7 cellular contexts compared by ENCODE assay signal in the genomic region with DNA sequence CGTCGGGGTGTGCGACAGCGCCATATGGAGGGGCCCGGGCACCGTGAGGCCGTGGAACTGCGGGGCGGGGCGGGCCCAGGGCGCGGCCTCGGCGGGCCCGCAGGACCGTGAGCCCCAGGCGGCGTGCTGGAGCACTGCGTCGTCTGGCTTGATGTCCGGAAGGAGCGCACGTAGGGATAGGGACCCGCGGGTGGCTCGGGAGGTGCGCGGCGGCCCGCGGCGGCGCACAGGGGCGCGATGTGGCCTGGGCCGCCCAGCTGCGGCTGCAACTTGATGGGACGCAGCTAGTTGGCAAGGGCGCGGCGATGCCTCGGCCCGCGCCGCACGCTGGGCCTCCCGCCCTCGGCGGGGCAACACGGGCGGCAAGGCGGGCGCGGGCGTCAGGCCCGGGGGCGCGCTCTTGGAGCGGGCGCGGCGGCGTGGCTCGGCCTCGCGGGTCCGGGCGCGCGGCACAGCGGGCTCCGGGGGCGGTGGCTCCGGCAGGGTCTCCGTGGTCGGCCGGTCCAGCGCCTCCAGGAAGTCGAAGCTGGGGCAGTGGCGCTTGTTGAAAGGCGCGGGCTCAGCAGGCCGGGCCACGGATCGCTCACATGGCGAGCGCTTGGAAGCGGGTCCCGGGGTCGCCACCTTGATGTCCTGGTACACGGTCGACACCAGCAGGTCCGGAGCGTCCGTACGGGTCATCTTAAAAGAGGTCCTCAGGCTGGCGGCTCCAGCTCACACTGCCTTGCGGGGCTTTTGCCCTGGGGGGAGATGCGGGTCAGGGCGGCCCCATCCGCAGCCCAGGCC.
A peak's percentile ranks its signal among the peaks of the same experiment; 100 is the strongest.
DNase-seq lines count a peak whose midpoint lies in the region; ATAC-seq, FAIRE-seq and TF ChIP-seq lines count a peak whose summit lies in the region.
"Not testable (repeated sequence)": the region's sequence is repeated elsewhere in the genome, so short reads cannot be mapped to it uniquely, and the experiment has no call there.

No MANE protein-coding gene starts in this region.

- not testable (repeated sequence) for H3K27ac ChIP-seq in right cardiac atrium (ENCODE audit: low read length); kidney (ENCODE audit: low read depth in 2 of 2, low read length in 2 of 2)

- H3K4me1 ChIP-seq in right cardiac atrium (ENCODE audit: control insufficient read depth, insufficient read depth, low read length); kidney (ENCODE audit: control insufficient read depth in 1 of 2, insufficient read depth in 1 of 2, low read depth in 1 of 2, low read length in 2 of 2): not testable (repeated sequence)

- not testable (repeated sequence) for H3K4me3 ChIP-seq in H7 (ENCODE audit: insufficient read depth, low read depth, low read length); right cardiac atrium (ENCODE audit: low read length); kidney (ENCODE audit: low read length in 2 of 2)

- WGBS in right cardiac atrium = 13% methylated on average over 101 of the region's 101 CpGs

- peak; percentile 32 for ATAC-seq in WTC11
- ATAC-seq in right cardiac atrium = not testable (repeated sequence)

- H3K36me3 ChIP-seq in H7 (replicated peaks; ENCODE audit: control insufficient read depth, insufficient read depth, low read length); kidney (ENCODE audit: control insufficient read depth in 1 of 2, insufficient read depth in 2 of 2, low read length in 2 of 2): not testable (repeated sequence)

- not testable (repeated sequence) for H3K27ac Mint-ChIP-seq in WTC11; chondrocyte (ENCODE audit: unreplicated experiment)

- CTCF ChIA-PET in WTC11 (lab: Charles Lee) = interaction anchor here (1.6 to 1.8 kb wide), 2 partner anchors 28 to 157 kb away, joined by 6 to 10 read pairs; no protein-coding TSS in a partner anchor

- not testable (repeated sequence) for FAIRE-seq in kidney (lab: Jason Lieb, UNC)

- POLR2A ChIA-PET in WTC11 (lab: Charles Lee) = not testable (repeated sequence)

- H3K9me3 ChIP-seq in right cardiac atrium (ENCODE audit: control insufficient read depth, low read length); kidney (ENCODE audit: control insufficient read depth in 1 of 2, low read length in 2 of 2): not testable (repeated sequence)

- not testable (repeated sequence) for H3K36me3 Mint-ChIP-seq in WTC11; chondrocyte (ENCODE audit: low read depth)

- DNase-seq in AG20443 (ENCODE audit: low spot score) = peak; percentile 4
- peak; percentile 22 for DNase-seq in H7
- peak; percentile 48 for DNase-seq in WTC11 (ENCODE audit: low spot score)
- DNase-seq in chondrocyte (ENCODE audit: low spot score) = peak; percentile 94
- peak in 2 of 3 donors; percentile 23 to 27 for DNase-seq in right cardiac atrium
- peak; percentile 67 for DNase-seq in kidney
- peak; percentile 51 for DNase-seq in retina

- not testable (repeated sequence) for H3K9me3 Mint-ChIP-seq in WTC11; chondrocyte (ENCODE audit: low read depth)

- not testable (repeated sequence) for H3K4me1 Mint-ChIP-seq in WTC11; chondrocyte (ENCODE audit: low read depth)

- not testable (repeated sequence) for H3K9ac ChIP-seq in kidney (ENCODE audit: low read length in 2 of 2)

- intact Hi-C loops in right cardiac atrium (cut with DNase I); kidney (cut with DNase I): not testable (repeated sequence)

- not testable (repeated sequence) for H3K27me3 ChIP-seq in H7 (ENCODE audit: control insufficient read depth, insufficient read depth, low read length); right cardiac atrium (ENCODE audit: control insufficient read depth, insufficient read depth)

- not testable (repeated sequence) for TF ChIP-seq CTCF in WTC11 (IDR thresholded peaks at IDR 0.05); chondrocyte (IDR thresholded peaks at IDR 0.05); kidney (IDR thresholded peaks at IDR 0.05; ENCODE audit: borderline replicate concordance, extremely low read depth, insufficient read depth)

- H3K4me3 Mint-ChIP-seq in WTC11 = peak overlapping the region; percentile 16; the same call in 1 of the 2 replicates
- not testable (repeated sequence) for H3K4me3 Mint-ChIP-seq in chondrocyte (ENCODE audit: unreplicated experiment)

- H3K27me3 Mint-ChIP-seq in WTC11 (ENCODE audit: low read depth) = peaks cover 21% of the 10 kb centered on the region
- H3K27me3 Mint-ChIP-seq in chondrocyte (ENCODE audit: low read depth) = not testable (repeated sequence)

Comparison
In these comparisons a context has a peak if more than half of its experiments do, and no peak if none do; other contexts are left out.
1. DNase-seq: peak in every context shown above with its lines; median percentile 94 in chondrocyte; 67 in kidney; 51 in retina; 48 in WTC11; 25 in right cardiac atrium; 22 in H7; 4 in AG20443.